ENCODE assay signal across 25 cellular contexts in genomic region chr5:174645677-174646076, GRCh38.
"Had no signal": no experiment of that assay in that cellular context is flagged by ENCODE, and none has a peak within 500 bp of the region (broad histone marks: within the 10 kb centered on the region; RNA-seq: fewer than 3 reads in every experiment).

No MANE protein-coding gene starts in this region.

- H3K4me1 Mint-ChIP-seq: activated CD4-positive, alpha-beta T cell treated with anti-CD3 and anti-CD28 coated beads, Interleukin-2, amount 10 ng/mL, durations not matched to agents 7 days and 5 days; activated T-helper 17 cell treated with anti-CD3 and anti-CD28 coated beads, Interleukin-2, amount 50 U/mL, for 72 hours; central memory CD8-positive, alpha-beta T cell; WTC11 had no signal

- H3K4me1 ChIP-seq: colonic mucosa, esophagus squamous epithelium, gastroesophageal sphincter had no signal

- H3K4me3 Mint-ChIP-seq: activated CD4-positive, alpha-beta T cell treated with anti-CD3 and anti-CD28 coated beads, Interleukin-2, amount 10 ng/mL, durations not matched to agents 7 days and 5 days; activated CD8-positive, alpha-beta T cell treated with anti-CD3 and anti-CD28 coated beads for 36 hours; activated naive CD8-positive, alpha-beta T cell; activated T-cell treated with anti-CD3 and anti-CD28 coated beads, Interleukin-2, amount 50 U/mL, for 4 hours; activated T-helper 17 cell treated with anti-CD3 and anti-CD28 coated beads, Interleukin-2, amount 50 U/mL, for 72 hours; central memory CD8-positive, alpha-beta T cell; WTC11 had no signal

- H3K27me3 Mint-ChIP-seq: activated CD4-positive, alpha-beta T cell treated with anti-CD3 and anti-CD28 coated beads, Interleukin-2, amount 10 ng/mL, durations not matched to agents 7 days and 5 days; activated CD8-positive, alpha-beta T cell treated with anti-CD3 and anti-CD28 coated beads for 36 hours; activated T-helper 17 cell treated with anti-CD3 and anti-CD28 coated beads, Interleukin-2, amount 50 U/mL, for 72 hours; central memory CD8-positive, alpha-beta T cell had no signal

- H3K27ac ChIP-seq: brain microvascular endothelial cell, colonic mucosa, epithelial cell of prostate, esophagus squamous epithelium, gastroesophageal sphincter had no signal

- DNase-seq: activated CD4-positive, alpha-beta T cell treated with anti-CD3 and anti-CD28 coated beads for 1 hour; activated CD4-positive, alpha-beta T cell treated with anti-CD3 and anti-CD28 coated beads for 4 hours; activated CD4-positive, alpha-beta T cell treated with anti-CD3 and anti-CD28 coated beads, Interleukin-2, amount 10 ng/mL, durations not matched to agents 7 days and 5 days; activated CD4-positive, alpha-beta T cell treated with anti-CD3 and anti-CD28 coated beads, Interleukin-2, amount 50 U/mL, for 4 hours; activated CD8-positive, alpha-beta memory T cell treated with anti-CD3 and anti-CD28 coated beads for 24 hours; activated CD8-positive, alpha-beta T cell treated with anti-CD3 and anti-CD28 coated beads for 36 hours; activated effector memory CD4-positive, alpha-beta T cell treated with Interleukin-2 at 50 U/mL for 16 hours; activated gamma-delta T cell treated with Interleukin-2 at 50 U/mL for 16 hours; activated naive CD4-positive, alpha-beta T cell treated with anti-CD3 and anti-CD28 coated beads, Interleukin-2, amount 50 U/mL, for 16 hours; activated naive CD4-positive, alpha-beta T cell treated with Interleukin-2 at 50 U/mL for 16 hours; activated T-cell treated with anti-CD3 and anti-CD28 coated beads, Interleukin-2, amount 50 U/mL, for 4 hours; amniotic stem cell; anterior cingulate cortex; brain microvascular endothelial cell; colonic mucosa; effector CD8-positive, alpha-beta T cell; esophagus squamous epithelium; foreskin melanocyte; T-helper 2 cell had no signal

- H3K9me3 ChIP-seq: colonic mucosa had no signal

- H3K4me3 ChIP-seq: colonic mucosa, esophagus squamous epithelium, gastroesophageal sphincter had no signal

- H3K36me3 ChIP-seq: brain microvascular endothelial cell, colonic mucosa, esophagus squamous epithelium, gastroesophageal sphincter had no signal

- H3K27me3 ChIP-seq: brain microvascular endothelial cell, colonic mucosa had no signal

- H3K27ac Mint-ChIP-seq: activated CD4-positive, alpha-beta T cell treated with anti-CD3 and anti-CD28 coated beads, Interleukin-2, amount 10 ng/mL, durations not matched to agents 7 days and 5 days; activated CD8-positive, alpha-beta T cell treated with anti-CD3 and anti-CD28 coated beads for 36 hours; activated naive CD8-positive, alpha-beta T cell; activated T-helper 17 cell treated with anti-CD3 and anti-CD28 coated beads, Interleukin-2, amount 50 U/mL, for 72 hours; WTC11 had no signal
